Comparison of ENCODE assay signal across 8 cellular contexts in the genomic region with DNA sequence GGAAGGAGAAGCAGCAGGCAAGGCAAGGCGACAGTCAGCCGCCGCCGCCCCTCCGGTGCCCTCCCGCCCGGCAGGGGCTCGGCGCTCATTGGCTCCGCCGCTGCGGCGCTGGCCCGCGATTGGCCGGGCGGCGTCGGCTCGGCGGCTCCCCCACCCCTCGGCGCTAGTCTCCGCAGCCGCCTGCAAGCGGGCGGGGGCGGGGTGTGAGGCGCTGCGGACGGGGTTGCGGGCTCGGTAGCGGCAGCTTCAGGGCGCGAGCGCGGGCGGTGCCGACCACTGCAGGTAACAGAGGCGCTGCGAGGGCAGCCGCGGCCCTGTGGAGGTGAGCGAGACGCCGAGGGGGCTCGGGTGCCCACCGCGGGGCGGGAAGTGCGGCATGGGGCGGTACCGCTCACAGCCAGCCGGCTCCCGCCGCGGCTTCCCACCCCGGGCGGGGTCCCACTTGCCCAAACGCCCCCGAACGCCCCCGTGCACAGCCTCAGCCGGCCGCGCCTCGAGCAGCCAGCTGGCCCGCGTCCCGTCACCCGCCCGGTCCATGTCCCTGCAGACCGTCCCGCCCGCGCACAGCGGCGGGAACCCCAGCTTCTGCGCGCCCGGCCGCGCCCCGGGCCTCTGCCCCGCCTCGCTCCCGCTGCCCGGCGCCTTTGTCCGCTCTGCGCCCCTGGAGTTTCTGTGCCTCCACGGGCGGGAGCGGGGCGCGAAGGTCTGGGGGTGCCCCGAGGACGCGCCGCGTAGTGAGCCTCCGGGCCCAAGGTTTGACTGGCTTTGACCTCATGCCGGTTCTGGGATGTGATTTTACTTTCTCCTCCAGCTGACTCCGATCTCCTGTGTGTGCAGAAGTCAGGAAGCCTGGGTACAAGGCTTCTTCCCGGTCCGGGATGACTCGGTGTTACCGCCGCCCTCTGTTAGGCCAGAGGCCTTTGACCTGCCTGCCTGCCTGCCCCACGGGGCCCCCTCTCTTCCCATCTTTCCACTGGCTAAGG. TPM values are rescaled to one million over a fixed set of nuclear protein-coding genes. Genes with fewer than 3 reads are reported as not detected.
DNase-seq lines count a peak whose midpoint lies in the region; FAIRE-seq lines count a peak whose summit lies in the region.

Gene SANBR (plus strand): TSS at position 166 of the 983 bp plus-strand sequence. CDS start 4,480 bp downstream, outside the sequence.

- no peaks in the 10 kb centered on the region for H3K9me3 ChIP-seq in ES-I3 (ENCODE audit: control insufficient read depth, insufficient read depth, low read length)
- no peaks in the 10 kb centered on the region for H3K9me3 ChIP-seq in neuron (ENCODE audit: low read length)
- H3K9me3 ChIP-seq in stomach smooth muscle (ENCODE audit: control insufficient read depth in 2 of 2, low read length in 2 of 2), result no peaks in the 10 kb centered on the region

- H2AFZ ChIP-seq in neuron (ENCODE audit: low read depth, low read length), result peak within 1 kb of the TSS; percentile 97

- FAIRE-seq in frontal cortex (lab: Jason Lieb, UNC), result no peak

- no peak within 1 kb of the TSS for H3K27ac ChIP-seq in stomach smooth muscle (ENCODE audit: low read length)

- H3K36me3 ChIP-seq in ES-I3 (ENCODE audit: insufficient read depth, low read length), result no peaks in the 10 kb centered on the region
- peaks cover 23% of the 10 kb centered on the region for H3K36me3 ChIP-seq in neuron (ENCODE audit: insufficient read depth, low read length)
- no peaks in the 10 kb centered on the region for H3K36me3 ChIP-seq in stomach smooth muscle (ENCODE audit: control insufficient read depth in 2 of 2, insufficient read depth in 2 of 2, low read length in 2 of 2)

- no peaks in the 10 kb centered on the region for H3K4me1 ChIP-seq in ES-I3 (ENCODE audit: insufficient read depth, low read length)
- peaks cover 12% of the 10 kb centered on the region for H3K4me1 ChIP-seq in neuron (ENCODE audit: insufficient read depth, low read length)
- no peaks in the 10 kb centered on the region for H3K4me1 ChIP-seq in stomach smooth muscle (ENCODE audit: control insufficient read depth, insufficient read depth, low read length)

- H3K27me3 ChIP-seq in neuron (ENCODE audit: insufficient read depth, low read length), result no peaks in the 10 kb centered on the region
- H3K27me3 ChIP-seq in stomach smooth muscle (ENCODE audit: control insufficient read depth in 1 of 2, insufficient read depth in 2 of 2, low read length in 2 of 2), result no peaks in the 10 kb centered on the region

- H3K9ac ChIP-seq in ES-I3 (ENCODE audit: low read depth, low read length), result peak within 1 kb of the TSS; percentile 97
- peak within 1 kb of the TSS; percentile 67 to 72 for H3K9ac ChIP-seq in stomach smooth muscle (ENCODE audit: low read length in 2 of 2)

- DNase-seq in H4 (ENCODE audit: low spot score) (peak; percentile 83), LoVo (ENCODE audit: low spot score) (peak; percentile 92), SIG-M5 (lab: John Stamatoyannopoulos, UW) (peak; percentile 31), activated gamma-delta T cell treated with Interleukin-2 at 50 U/mL for 16 hours (peak; percentile 76), frontal cortex (ENCODE audit: low spot score in 2 of 2) (peak; percentile 89 to 91)

- H3K4me3 ChIP-seq in neuron (ENCODE audit: low read length), result peak within 1 kb of the TSS; percentile 100
- H3K4me3 ChIP-seq in stomach smooth muscle (ENCODE audit: low read length in 2 of 2), result peak within 1 kb of the TSS; percentile 65 to 78

RNA-seq across cellular contexts. Expression of gene SANBR, which starts in this region (rescaled TPM):
- total RNA-seq in H4 (2014; rRNA removed; shearing (Covaris generic)), result 2.2 and 3.5 TPM in 2 replicates
- total RNA-seq in frontal cortex, result 90.5 TPM

Comparison
In these comparisons a context has a peak if more than half of its experiments do, and no peak if none do; other contexts are left out.
1. RNA of gene SANBR (total RNA-seq): 90.5 TPM in frontal cortex (single experiment); 2.2 to 3.5 TPM in H4; every median in the first group is over 10 times any median in the second.
2. DNase-seq: peak in every context shown above with its lines; median percentile 92 in LoVo; 90 in frontal cortex; 83 in H4; 76 in activated gamma-delta T cell treated with Interleukin-2 at 50 U/mL for 16 hours; 31 in SIG-M5.